Comparison of ENCODE assay signal across 8 cellular contexts in genomic region chr17:63841350-63842172, GRCh38. TPM values are rescaled to one million over a fixed set of nuclear protein-coding genes. Genes with fewer than 3 reads are reported as not detected.
DNase-seq lines count a peak whose midpoint lies in the region; ATAC-seq and TF ChIP-seq lines count a peak whose summit lies in the region.

No MANE protein-coding gene starts in this region.

- no peak overlapping the region for H4K8ac ChIP-seq in neuronal stem cell (ENCODE audit: low read depth, low read length)

- peak overlapping the region; percentile 99 for H3K4me3 Mint-ChIP-seq in Caco-2 (ENCODE audit: unreplicated experiment)
- peak overlapping the region; percentile 95 for H3K4me3 Mint-ChIP-seq in activated T-helper 2 cell treated with anti-CD3 and anti-CD28 coated beads, Interferon-gamma antibody, Interleukin-2, Interleukin-4, amounts not matched to agents 10 μg/mL and 5 μg/mL and 100 μg/mL, durations not matched to agents 14 hours and 24 hours and 36 hours (ENCODE audit: low read depth)

- CTCF ChIA-PET in Caco-2 (lab: Charles Lee), result interaction anchor here (0.7 to 1.4 kb wide), 5 partner anchors 12 to 109 kb away, joined by 3 to 7 read pairs (median 4); no protein-coding TSS in a partner anchor

- no peak overlapping the region for H2BK120ac ChIP-seq in neuronal stem cell (ENCODE audit: low read depth, low read length)

- H3K9me3 ChIP-seq in Caco-2 (no peaks in the 10 kb centered on the region), neuronal stem cell (replicated peaks in 1 of 2; ENCODE audit: control insufficient read depth in 2 of 2, insufficient read depth in 1 of 2, low read depth in 1 of 2, low read length in 2 of 2) (no peaks in the 10 kb centered on the region)

- POLR2A ChIA-PET in Caco-2 (lab: Charles Lee), result interaction anchor here (0.5 to 1.0 kb wide), 5 partner anchors 11 to 300 kb away, joined by 3 to 4 read pairs (median 3); partner anchors contain the start of genes CCDC47 and DDX42

- BruUV-seq in Caco-2 (replicated peaks; lab: Mats Ljungman, UMichigan), result no TSS peak

- no peak overlapping the region for H2BK12ac ChIP-seq in neuronal stem cell (ENCODE audit: low read length)

- H3K36me3 ChIP-seq in Caco-2 (ENCODE audit: control insufficient read depth, insufficient read depth, low read length), result peaks cover 7% of the 10 kb centered on the region
- peaks cover 4 to 17% of the 10 kb centered on the region in 2 donors for H3K36me3 ChIP-seq in neuronal stem cell (replicated peaks in 1 of 2; ENCODE audit: control insufficient read depth in 2 of 2, insufficient read depth in 2 of 2, low read length in 2 of 2)

- H2AK5ac ChIP-seq in neuronal stem cell (ENCODE audit: low read depth, low read length), result no peak overlapping the region

- DNase-seq in Caco-2 (peak; percentile 49 to 57), HuH-7.5 (ENCODE audit: low spot score) (peak; percentile 37), glomerular visceral epithelial cell (ENCODE audit: extremely low spot score) (peak; percentile 35), neuronal stem cell (ENCODE audit: low spot score) (peak; percentile 31), LoVo (ENCODE audit: low spot score) (no peak)
- DNase-seq in activated T-helper 2 cell treated with anti-CD3 and anti-CD28 coated beads, Interferon-gamma antibody, Interleukin-2, Interleukin-4, amounts not matched to agents 10 μg/mL and 5 μg/mL and 100 μg/mL, durations not matched to agents 14 hours and 24 hours and 36 hours (ENCODE audit: low spot score), result no peak

- H3K9me3 Mint-ChIP-seq in Caco-2 (ENCODE audit: unreplicated experiment), result no peaks in the 10 kb centered on the region
- no peaks in the 10 kb centered on the region for H3K9me3 Mint-ChIP-seq in activated T-helper 2 cell treated with anti-CD3 and anti-CD28 coated beads, Interferon-gamma antibody, Interleukin-2, Interleukin-4, amounts not matched to agents 10 μg/mL and 5 μg/mL and 100 μg/mL, durations not matched to agents 14 hours and 24 hours and 36 hours

- H2BK5ac ChIP-seq in neuronal stem cell (ENCODE audit: low read length), result peak overlapping the region; percentile 79

- intact Hi-C loops in Caco-2 (cut with micrococcal nuclease; ENCODE audit: unreplicated experiment), result loop anchor here (1.0 to 10.0 kb wide), 3 partner anchors 14 to 217 kb away; partner anchors contain the start of genes DDX42, FTSJ3, MAP3K3 and PSMC5
- intact Hi-C loops in activated T-helper 2 cell treated with anti-CD3 and anti-CD28 coated beads, Interferon-gamma antibody, Interleukin-2, Interleukin-4, amounts not matched to agents 10 μg/mL and 5 μg/mL and 100 μg/mL, durations not matched to agents 14 hours and 24 hours and 36 hours (cut with micrococcal nuclease), result loop anchor here (2.0 to 10.0 kb wide), 6 partner anchors 99 to 303 kb away; partner anchors contain the start of genes DCAF7, LIMD2, MAP3K3 and PRR29

- peak overlapping the region; percentile 72 for H3K4me2 ChIP-seq in neuronal stem cell (ENCODE audit: insufficient read depth, low read length, poor library complexity, severe bottlenecking)

- H3K4me3 ChIP-seq in Caco-2 (ENCODE audit: low read depth, low read length) (peak overlapping the region; percentile 95), neuronal stem cell (ENCODE audit: low read length in 2 of 2) (peak overlapping the region; percentile 61 to 89)

- TF ChIP-seq CTCF in Caco-2 (IDR thresholded peaks at IDR 0.05; ENCODE audit: insufficient read depth in 1 of 2, low read depth in 1 of 2, low read length in 1 of 2, severe bottlenecking in 1 of 2, unreplicated experiment in 1 of 2), result no peak

- peak overlapping the region; percentile 97 for H3K18ac ChIP-seq in neuronal stem cell (ENCODE audit: low read length)

- H4K91ac ChIP-seq in neuronal stem cell (ENCODE audit: low read depth, low read length, poor library complexity), result no peak overlapping the region

- H2AFZ ChIP-seq in neuronal stem cell (ENCODE audit: low read length), result peak overlapping the region; percentile 95

- H3K27me3 ChIP-seq in Caco-2 (replicated peaks; ENCODE audit: control insufficient read depth, insufficient read depth, low read length), result no peaks in the 10 kb centered on the region
- H3K27me3 ChIP-seq in neuronal stem cell (ENCODE audit: control insufficient read depth in 3 of 3, insufficient read depth in 3 of 3, low read depth in 1 of 3, low read length in 3 of 3), result no peaks in the 10 kb centered on the region

- no peak overlapping the region for H2BK15ac ChIP-seq in neuronal stem cell (ENCODE audit: low read length)

- H3K36me3 Mint-ChIP-seq in Caco-2 (ENCODE audit: insufficient read depth, unreplicated experiment), result peaks cover 42% of the 10 kb centered on the region
- H3K36me3 Mint-ChIP-seq in activated T-helper 2 cell treated with anti-CD3 and anti-CD28 coated beads, Interferon-gamma antibody, Interleukin-2, Interleukin-4, amounts not matched to agents 10 μg/mL and 5 μg/mL and 100 μg/mL, durations not matched to agents 14 hours and 24 hours and 36 hours (ENCODE audit: low read depth), result peaks cover 25% of the 10 kb centered on the region

- no peaks in the 10 kb centered on the region for H3K27me3 Mint-ChIP-seq in Caco-2 (ENCODE audit: insufficient read depth, unreplicated experiment)
- H3K27me3 Mint-ChIP-seq in activated T-helper 2 cell treated with anti-CD3 and anti-CD28 coated beads, Interferon-gamma antibody, Interleukin-2, Interleukin-4, amounts not matched to agents 10 μg/mL and 5 μg/mL and 100 μg/mL, durations not matched to agents 14 hours and 24 hours and 36 hours (ENCODE audit: low read depth), result no peaks in the 10 kb centered on the region

- ATAC-seq in HG03097 (IDR thresholded peaks at IDR 0.05; ENCODE audit: low FRiP score, unreplicated experiment) (no peak), HG03457 (IDR thresholded peaks at IDR 0.05; ENCODE audit: unreplicated experiment) (no peak)

- H3K23ac ChIP-seq in neuronal stem cell (ENCODE audit: low read depth, low read length, poor library complexity), result peak overlapping the region; percentile 28

- H3K14ac ChIP-seq in neuronal stem cell (ENCODE audit: low read length), result peak overlapping the region; percentile 94

- H3K4me1 ChIP-seq in Caco-2 (peaks cover 15% of the 10 kb centered on the region), neuronal stem cell (ENCODE audit: control insufficient read depth in 2 of 2, insufficient read depth in 1 of 2, low read depth in 1 of 2, low read length in 2 of 2) (peaks cover 11 to 13% of the 10 kb centered on the region in 2 donors)

- peaks cover 26% of the 10 kb centered on the region for H3K4me1 Mint-ChIP-seq in Caco-2 (ENCODE audit: low read depth, unreplicated experiment)
- H3K4me1 Mint-ChIP-seq in activated T-helper 2 cell treated with anti-CD3 and anti-CD28 coated beads, Interferon-gamma antibody, Interleukin-2, Interleukin-4, amounts not matched to agents 10 μg/mL and 5 μg/mL and 100 μg/mL, durations not matched to agents 14 hours and 24 hours and 36 hours (ENCODE audit: low read depth), result peaks cover 26% of the 10 kb centered on the region

- H3K27ac Mint-ChIP-seq in Caco-2 (ENCODE audit: unreplicated experiment), result peak overlapping the region; percentile 87
- peak overlapping the region; percentile 92 for H3K27ac Mint-ChIP-seq in activated T-helper 2 cell treated with anti-CD3 and anti-CD28 coated beads, Interferon-gamma antibody, Interleukin-2, Interleukin-4, amounts not matched to agents 10 μg/mL and 5 μg/mL and 100 μg/mL, durations not matched to agents 14 hours and 24 hours and 36 hours

- no peak overlapping the region for H3K4ac ChIP-seq in neuronal stem cell (ENCODE audit: low read length)

- H3K9ac ChIP-seq in neuronal stem cell (ENCODE audit: low read depth, low read length, poor library complexity), result peak overlapping the region; percentile 92

- H3K27ac ChIP-seq in neuronal stem cell (replicated peaks; ENCODE audit: low read length), result peak overlapping the region; percentile 86

- no CpG with 5 or more reads among the region's 26 CpGs for WGBS in neuronal stem cell (ENCODE audit: extremely low coverage in 2 of 2, insufficient read length in 2 of 2, insufficient replicate concordance in 1 of 2), 2 donors

- H3K79me1 ChIP-seq in neuronal stem cell (ENCODE audit: low read depth, low read length), result peaks cover 6% of the 10 kb centered on the region

RNA-seq across cellular contexts. Expression of gene SMARCD2, which starts 0.9 kb away (rescaled TPM):
- total RNA-seq in Caco-2 (2022), result 134 TPM in 2 replicates
- 129 and 130 TPM in 2 replicates for total RNA-seq in activated T-helper 2 cell treated with anti-CD3 and anti-CD28 coated beads, Interferon-gamma antibody, Interleukin-2, Interleukin-4, amounts not matched to agents 10 μg/mL and 5 μg/mL and 100 μg/mL, durations not matched to agents 14 hours and 24 hours and 36 hours
- 29.1 TPM for polyA plus RNA-seq in neuronal stem cell (2013, experiment 1 of 2)
- 28.5 TPM for polyA plus RNA-seq in neuronal stem cell (2013, experiment 2 of 2)

RNA-seq across cellular contexts. Expression of gene FTSJ3, which starts 14.1 kb away (rescaled TPM):
- 75.9 and 76.3 TPM in 2 replicates for total RNA-seq in Caco-2 (2022)
- total RNA-seq in activated T-helper 2 cell treated with anti-CD3 and anti-CD28 coated beads, Interferon-gamma antibody, Interleukin-2, Interleukin-4, amounts not matched to agents 10 μg/mL and 5 μg/mL and 100 μg/mL, durations not matched to agents 14 hours and 24 hours and 36 hours, result 75.0 and 80.7 TPM in 2 replicates
- polyA plus RNA-seq in neuronal stem cell (2013, experiment 1 of 2), result 23.3 TPM
- polyA plus RNA-seq in neuronal stem cell (2013, experiment 2 of 2), result 22.2 TPM

RNA-seq across cellular contexts. Expression of gene PSMC5, which starts 14.3 kb away (rescaled TPM):
- total RNA-seq in Caco-2 (2022), result 197 TPM in 2 replicates
- total RNA-seq in activated T-helper 2 cell treated with anti-CD3 and anti-CD28 coated beads, Interferon-gamma antibody, Interleukin-2, Interleukin-4, amounts not matched to agents 10 μg/mL and 5 μg/mL and 100 μg/mL, durations not matched to agents 14 hours and 24 hours and 36 hours, result 185 and 204 TPM in 2 replicates
- polyA plus RNA-seq in neuronal stem cell (2013, experiment 1 of 2), result 77.2 TPM
- polyA plus RNA-seq in neuronal stem cell (2013, experiment 2 of 2), result 75.2 TPM

RNA-seq across cellular contexts. Expression of gene CSH2, which starts 31.9 kb away (rescaled TPM):
- not detected in 2 replicates for total RNA-seq in Caco-2 (2022)
- not detected in 2 replicates for total RNA-seq in activated T-helper 2 cell treated with anti-CD3 and anti-CD28 coated beads, Interferon-gamma antibody, Interleukin-2, Interleukin-4, amounts not matched to agents 10 μg/mL and 5 μg/mL and 100 μg/mL, durations not matched to agents 14 hours and 24 hours and 36 hours
- not detected for polyA plus RNA-seq in neuronal stem cell (2013, experiment 1 of 2)
- not detected for polyA plus RNA-seq in neuronal stem cell (2013, experiment 2 of 2)

RNA-seq across cellular contexts. Expression of gene GH2, which starts 40.2 kb away (rescaled TPM):
- total RNA-seq in Caco-2 (2022), result not detected in 2 replicates
- not detected in 2 replicates for total RNA-seq in activated T-helper 2 cell treated with anti-CD3 and anti-CD28 coated beads, Interferon-gamma antibody, Interleukin-2, Interleukin-4, amounts not matched to agents 10 μg/mL and 5 μg/mL and 100 μg/mL, durations not matched to agents 14 hours and 24 hours and 36 hours
- polyA plus RNA-seq in neuronal stem cell (2013, experiment 1 of 2), result not detected
- polyA plus RNA-seq in neuronal stem cell (2013, experiment 2 of 2), result 0.07 TPM

Comparison
In these comparisons a context has a peak if more than half of its experiments do, and no peak if none do; other contexts are left out.
1. DNase-seq: peak in Caco-2 (2 of 2), HuH-7.5 (single experiment), glomerular visceral epithelial cell (single experiment) and neuronal stem cell (single experiment); none in activated T-helper 2 cell treated with anti-CD3 and anti-CD28 coated beads, Interferon-gamma antibody, Interleukin-2, Interleukin-4, amounts not matched to agents 10 μg/mL and 5 μg/mL and 100 μg/mL, durations not matched to agents 14 hours and 24 hours and 36 hours (single experiment) and LoVo (single experiment).